ENCODE assay signal across 1 cellular context in genomic region chr17:68247445-68248198, GRCh38.
TF ChIP-seq lines count a peak whose summit lies in the region.

A gene with protein sequence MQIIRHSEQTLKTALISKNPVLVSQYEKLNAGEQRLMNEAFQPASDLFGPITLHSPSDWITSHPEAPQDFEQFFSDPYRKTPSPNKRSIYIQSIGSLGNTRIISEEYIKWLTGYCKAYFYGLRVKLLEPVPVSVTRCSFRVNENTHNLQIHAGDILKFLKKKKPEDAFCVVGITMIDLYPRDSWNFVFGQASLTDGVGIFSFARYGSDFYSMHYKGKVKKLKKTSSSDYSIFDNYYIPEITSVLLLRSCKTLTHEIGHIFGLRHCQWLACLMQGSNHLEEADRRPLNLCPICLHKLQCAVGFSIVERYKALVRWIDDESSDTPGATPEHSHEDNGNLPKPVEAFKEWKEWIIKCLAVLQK (plus strand): TSS chr17:68248043. CDS start chr17:68250188, 2,145 bp downstream.

TF ChIP-seq in HEK293, 187 proteins besides CTCF, POLR2A, EP300 and RAD21 (continued from another document):
- 0 out of 2 replicates have a peak, but pooled peaks have one; percentile 7 for TF ChIP-seq ZBTB11 (tag by site-specific recombination; conservative IDR thresholded peaks at IDR 0.05; ENCODE audit: low read depth)
- no peak for TF ChIP-seq ZNF311 (tag by site-specific recombination; IDR thresholded peaks at IDR 0.05; ENCODE audit: borderline replicate concordance)
- TF ChIP-seq ZNF335 (tag by site-specific recombination; conservative IDR thresholded peaks at IDR 0.05): peak; percentile 67; the same call in 1 of the 2 replicates
- peak; percentile 27; the same call in 1 of the 2 replicates for TF ChIP-seq ZNF777 (tag by site-specific recombination; IDR thresholded peaks at IDR 0.05; ENCODE audit: borderline replicate concordance)
- TF ChIP-seq ZNF677 (tag by site-specific recombination; IDR thresholded peaks at IDR 0.05): no peak
- no peak for TF ChIP-seq SCRT2 (tag by site-specific recombination; IDR thresholded peaks at IDR 0.05)
- TF ChIP-seq ZNF664 (tag by site-specific recombination; IDR thresholded peaks at IDR 0.05): no peak
- TF ChIP-seq, protein P1, sequence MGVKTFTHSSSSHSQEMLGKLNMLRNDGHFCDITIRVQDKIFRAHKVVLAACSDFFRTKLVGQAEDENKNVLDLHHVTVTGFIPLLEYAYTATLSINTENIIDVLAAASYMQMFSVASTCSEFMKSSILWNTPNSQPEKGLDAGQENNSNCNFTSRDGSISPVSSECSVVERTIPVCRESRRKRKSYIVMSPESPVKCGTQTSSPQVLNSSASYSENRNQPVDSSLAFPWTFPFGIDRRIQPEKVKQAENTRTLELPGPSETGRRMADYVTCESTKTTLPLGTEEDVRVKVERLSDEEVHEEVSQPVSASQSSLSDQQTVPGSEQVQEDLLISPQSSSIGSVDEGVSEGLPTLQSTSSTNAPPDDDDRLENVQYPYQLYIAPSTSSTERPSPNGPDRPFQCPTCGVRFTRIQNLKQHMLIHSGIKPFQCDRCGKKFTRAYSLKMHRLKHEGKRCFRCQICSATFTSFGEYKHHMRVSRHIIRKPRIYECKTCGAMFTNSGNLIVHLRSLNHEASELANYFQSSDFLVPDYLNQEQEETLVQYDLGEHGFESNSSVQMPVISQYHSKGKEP (tag by site-specific recombination; IDR thresholded peaks at IDR 0.05): no peak
- TF ChIP-seq ZNF776 (tag by site-specific recombination; IDR thresholded peaks at IDR 0.05; ENCODE audit: borderline replicate concordance): no peak
- TF ChIP-seq ZNF747 (tag by site-specific recombination; IDR thresholded peaks at IDR 0.05): no peak
- TF ChIP-seq ZNF426 (tag by site-specific recombination; IDR thresholded peaks at IDR 0.05): no peak
- TF ChIP-seq ZIC2 (tag by site-specific recombination; IDR thresholded peaks at IDR 0.05): no peak
- TF ChIP-seq KLF16 (tag by site-specific recombination; IDR thresholded peaks at IDR 0.05): peak; percentile 59
- TF ChIP-seq EGR2 (tag by site-specific recombination; IDR thresholded peaks at IDR 0.05; ENCODE audit: low read depth): peak; percentile 68; the same call in 1 of the 2 replicates
- TF ChIP-seq ZNF843 (tag by site-specific recombination; IDR thresholded peaks at IDR 0.05): no peak
- TF ChIP-seq MZF1 (tag by site-specific recombination; IDR thresholded peaks at IDR 0.05; ENCODE audit: borderline replicate concordance): no peak
- TF ChIP-seq HOXA7 (CRISPR knock-in tag; IDR thresholded peaks at IDR 0.05; ENCODE audit: borderline replicate concordance): no peak
- TF ChIP-seq ZBTB17 (tag by site-specific recombination; IDR thresholded peaks at IDR 0.05): peak; percentile 77
- TF ChIP-seq KLF8 (tag by site-specific recombination; IDR thresholded peaks at IDR 0.05): peak; percentile 93
- no peak for TF ChIP-seq ZNF514 (tag by site-specific recombination; IDR thresholded peaks at IDR 0.05)
- TF ChIP-seq, protein P2, sequence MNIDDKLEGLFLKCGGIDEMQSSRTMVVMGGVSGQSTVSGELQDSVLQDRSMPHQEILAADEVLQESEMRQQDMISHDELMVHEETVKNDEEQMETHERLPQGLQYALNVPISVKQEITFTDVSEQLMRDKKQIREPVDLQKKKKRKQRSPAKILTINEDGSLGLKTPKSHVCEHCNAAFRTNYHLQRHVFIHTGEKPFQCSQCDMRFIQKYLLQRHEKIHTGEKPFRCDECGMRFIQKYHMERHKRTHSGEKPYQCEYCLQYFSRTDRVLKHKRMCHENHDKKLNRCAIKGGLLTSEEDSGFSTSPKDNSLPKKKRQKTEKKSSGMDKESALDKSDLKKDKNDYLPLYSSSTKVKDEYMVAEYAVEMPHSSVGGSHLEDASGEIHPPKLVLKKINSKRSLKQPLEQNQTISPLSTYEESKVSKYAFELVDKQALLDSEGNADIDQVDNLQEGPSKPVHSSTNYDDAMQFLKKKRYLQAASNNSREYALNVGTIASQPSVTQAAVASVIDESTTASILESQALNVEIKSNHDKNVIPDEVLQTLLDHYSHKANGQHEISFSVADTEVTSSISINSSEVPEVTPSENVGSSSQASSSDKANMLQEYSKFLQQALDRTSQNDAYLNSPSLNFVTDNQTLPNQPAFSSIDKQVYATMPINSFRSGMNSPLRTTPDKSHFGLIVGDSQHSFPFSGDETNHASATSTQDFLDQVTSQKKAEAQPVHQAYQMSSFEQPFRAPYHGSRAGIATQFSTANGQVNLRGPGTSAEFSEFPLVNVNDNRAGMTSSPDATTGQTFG (tag by site-specific recombination; IDR thresholded peaks at IDR 0.05; ENCODE audit: borderline replicate concordance): no peak
- TF ChIP-seq ZNF792 (tag by site-specific recombination; IDR thresholded peaks at IDR 0.05): no peak
- TF ChIP-seq KLF9 (tag by site-specific recombination; IDR thresholded peaks at IDR 0.05; ENCODE audit: low read depth): peak; percentile 100
- TF ChIP-seq ZNF114 (tag by site-specific recombination; IDR thresholded peaks at IDR 0.05): no peak
- TF ChIP-seq ZNF350 (tag by site-specific recombination; IDR thresholded peaks at IDR 0.05): no peak
- TF ChIP-seq ZFP37 (tag by site-specific recombination; IDR thresholded peaks at IDR 0.05): peak; percentile 45; the same call in 1 of the 2 replicates
- no peak for TF ChIP-seq ZNF132 (tag by site-specific recombination; IDR thresholded peaks at IDR 0.05; ENCODE audit: borderline replicate concordance)
- TF ChIP-seq ZNF596 (tag by site-specific recombination; IDR thresholded peaks at IDR 0.05): no peak
- TF ChIP-seq ZNF248 (tag by site-specific recombination; IDR thresholded peaks at IDR 0.05): no peak
- peak; percentile 49; the same call in 1 of the 2 replicates for TF ChIP-seq SP7 (tag by site-specific recombination; IDR thresholded peaks at IDR 0.05)
- TF ChIP-seq ZBTB6 (tag by site-specific recombination; IDR thresholded peaks at IDR 0.05): 0 out of 2 replicates have a peak, but pooled peaks have one; percentile 5
- 0 out of 2 replicates have a peak, but pooled peaks have one; percentile 22 for TF ChIP-seq ZSCAN5A (tag by site-specific recombination; IDR thresholded peaks at IDR 0.05)
- TF ChIP-seq, protein P3, sequence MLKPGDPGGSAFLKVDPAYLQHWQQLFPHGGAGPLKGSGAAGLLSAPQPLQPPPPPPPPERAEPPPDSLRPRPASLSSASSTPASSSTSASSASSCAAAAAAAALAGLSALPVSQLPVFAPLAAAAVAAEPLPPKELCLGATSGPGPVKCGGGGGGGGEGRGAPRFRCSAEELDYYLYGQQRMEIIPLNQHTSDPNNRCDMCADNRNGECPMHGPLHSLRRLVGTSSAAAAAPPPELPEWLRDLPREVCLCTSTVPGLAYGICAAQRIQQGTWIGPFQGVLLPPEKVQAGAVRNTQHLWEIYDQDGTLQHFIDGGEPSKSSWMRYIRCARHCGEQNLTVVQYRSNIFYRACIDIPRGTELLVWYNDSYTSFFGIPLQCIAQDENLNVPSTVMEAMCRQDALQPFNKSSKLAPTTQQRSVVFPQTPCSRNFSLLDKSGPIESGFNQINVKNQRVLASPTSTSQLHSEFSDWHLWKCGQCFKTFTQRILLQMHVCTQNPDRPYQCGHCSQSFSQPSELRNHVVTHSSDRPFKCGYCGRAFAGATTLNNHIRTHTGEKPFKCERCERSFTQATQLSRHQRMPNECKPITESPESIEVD (tag by site-specific recombination; IDR thresholded peaks at IDR 0.05): no peak
- TF ChIP-seq ZNF214 (tag by site-specific recombination; IDR thresholded peaks at IDR 0.05; ENCODE audit: borderline replicate concordance): no peak
- no peak for TF ChIP-seq PRDM4 (tag by site-specific recombination; IDR thresholded peaks at IDR 0.05)
- no peak for TF ChIP-seq MEIS1 (CRISPR knock-in tag; IDR thresholded peaks at IDR 0.05; ENCODE audit: borderline replicate concordance)
- TF ChIP-seq ZNF626 (tag by site-specific recombination; IDR thresholded peaks at IDR 0.05): no peak
- no peak for TF ChIP-seq RBAK (tag by site-specific recombination; IDR thresholded peaks at IDR 0.05)
- peak; percentile 85 for TF ChIP-seq ZBTB21 (tag by site-specific recombination; IDR thresholded peaks at IDR 0.05)
- peak; percentile 78 for TF ChIP-seq ZNF501 (tag by site-specific recombination; IDR thresholded peaks at IDR 0.05)
- TF ChIP-seq ZNF211 (tag by site-specific recombination; IDR thresholded peaks at IDR 0.05; ENCODE audit: low read depth): no peak
- TF ChIP-seq ZNF610 (tag by site-specific recombination; IDR thresholded peaks at IDR 0.05; ENCODE audit: borderline replicate concordance): 0 out of 2 replicates have a peak, but pooled peaks have one; percentile 32
- peak; percentile 68 for TF ChIP-seq ZNF2 (tag by site-specific recombination; IDR thresholded peaks at IDR 0.05)
- no peak for TF ChIP-seq ZNF146 (tag by site-specific recombination; IDR thresholded peaks at IDR 0.05)
- TF ChIP-seq ZNF155 (tag by site-specific recombination; IDR thresholded peaks at IDR 0.05): no peak
- peak; percentile 71; the same call in 1 of the 2 replicates for TF ChIP-seq ZNF76 (tag by site-specific recombination; IDR thresholded peaks at IDR 0.05; ENCODE audit: borderline replicate concordance, low read depth)
- no peak for TF ChIP-seq ZNF16 (tag by site-specific recombination; IDR thresholded peaks at IDR 0.05; ENCODE audit: low read depth)
- peak; percentile 99 for TF ChIP-seq KLF10 (tag by site-specific recombination; IDR thresholded peaks at IDR 0.05)
- no peak for TF ChIP-seq SETDB1 (IDR thresholded peaks at IDR 0.05; ENCODE audit: insufficient read length, low read length)
- no peak for TF ChIP-seq ZNF555 (tag by site-specific recombination; conservative IDR thresholded peaks at IDR 0.05)
- TF ChIP-seq ZNF558 (tag by site-specific recombination; IDR thresholded peaks at IDR 0.05): no peak
- 0 out of 2 replicates have a peak, but pooled peaks have one; percentile 4 for TF ChIP-seq GLIS1 (tag by site-specific recombination; IDR thresholded peaks at IDR 0.05)
